In genomic region chr2:42196403-42197267, GRCh38 we compare ENCODE assay signal across 2 cellular contexts.
TF ChIP-seq lines count a peak whose summit lies in the region.

No MANE protein-coding gene starts in this region.

TF ChIP-seq in HCT116, 20 proteins besides CTCF, POLR2A, EP300 and RAD21 (continued from another document):
- TF ChIP-seq, protein P1, sequence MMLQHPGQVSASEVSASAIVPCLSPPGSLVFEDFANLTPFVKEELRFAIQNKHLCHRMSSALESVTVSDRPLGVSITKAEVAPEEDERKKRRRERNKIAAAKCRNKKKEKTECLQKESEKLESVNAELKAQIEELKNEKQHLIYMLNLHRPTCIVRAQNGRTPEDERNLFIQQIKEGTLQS (IDR thresholded peaks at IDR 0.05), result no peak
- TF ChIP-seq JUND (IDR thresholded peaks at IDR 0.05), result no peak
- no peak for TF ChIP-seq EZH2 (IDR thresholded peaks at IDR 0.05)
- TF ChIP-seq SIN3A (IDR thresholded peaks at IDR 0.05; ENCODE audit: low read depth), result no peak
- TF ChIP-seq SRF (IDR thresholded peaks at IDR 0.05; ENCODE audit: low read depth), result no peak
- TF ChIP-seq FOSL1 (IDR thresholded peaks at IDR 0.05; ENCODE audit: low read depth), result no peak
- no peak for TF ChIP-seq CBX3 (IDR thresholded peaks at IDR 0.05; ENCODE audit: low read depth)
- TF ChIP-seq POLR2AphosphoS5 (IDR thresholded peaks at IDR 0.05; ENCODE audit: low read depth, low read length), result no peak
- TF ChIP-seq, protein P2, sequence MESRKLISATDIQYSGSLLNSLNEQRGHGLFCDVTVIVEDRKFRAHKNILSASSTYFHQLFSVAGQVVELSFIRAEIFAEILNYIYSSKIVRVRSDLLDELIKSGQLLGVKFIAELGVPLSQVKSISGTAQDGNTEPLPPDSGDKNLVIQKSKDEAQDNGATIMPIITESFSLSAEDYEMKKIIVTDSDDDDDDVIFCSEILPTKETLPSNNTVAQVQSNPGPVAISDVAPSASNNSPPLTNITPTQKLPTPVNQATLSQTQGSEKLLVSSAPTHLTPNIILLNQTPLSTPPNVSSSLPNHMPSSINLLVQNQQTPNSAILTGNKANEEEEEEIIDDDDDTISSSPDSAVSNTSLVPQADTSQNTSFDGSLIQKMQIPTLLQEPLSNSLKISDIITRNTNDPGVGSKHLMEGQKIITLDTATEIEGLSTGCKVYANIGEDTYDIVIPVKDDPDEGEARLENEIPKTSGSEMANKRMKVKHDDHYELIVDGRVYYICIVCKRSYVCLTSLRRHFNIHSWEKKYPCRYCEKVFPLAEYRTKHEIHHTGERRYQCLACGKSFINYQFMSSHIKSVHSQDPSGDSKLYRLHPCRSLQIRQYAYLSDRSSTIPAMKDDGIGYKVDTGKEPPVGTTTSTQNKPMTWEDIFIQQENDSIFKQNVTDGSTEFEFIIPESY (IDR thresholded peaks at IDR 0.05; ENCODE audit: extremely low read depth, insufficient replicate concordance, low read length), result no peak
- TF ChIP-seq SP1 (IDR thresholded peaks at IDR 0.05; ENCODE audit: low read depth), result no peak
- no peak for TF ChIP-seq EGR1 (IDR thresholded peaks at IDR 0.05; ENCODE audit: low read depth)
- no peak for TF ChIP-seq REST (IDR thresholded peaks at IDR 0.05; ENCODE audit: low read depth)
- no peak for TF ChIP-seq EZH2phosphoT487 (IDR thresholded peaks at IDR 0.05; ENCODE audit: borderline replicate concordance)
- no peak for TF ChIP-seq YY1 (IDR thresholded peaks at IDR 0.05; ENCODE audit: extremely low read depth, insufficient replicate concordance, low read depth, low read length)
- no peak for TF ChIP-seq ZNF274 (IDR thresholded peaks at IDR 0.05; ENCODE audit: low read depth, low read length)

TF ChIP-seq in K562, 482 proteins besides CTCF, POLR2A, EP300 and RAD21 (continued from another document and continues in another):
- no peak for TF ChIP-seq SMARCB1 (IDR thresholded peaks at IDR 0.05; ENCODE audit: insufficient read length, low read depth)
- TF ChIP-seq TAF1 (IDR thresholded peaks at IDR 0.05; ENCODE audit: control insufficient read depth, extremely low read depth, insufficient read depth, low read length, severe bottlenecking), result no peak
- peak; percentile 87 for TF ChIP-seq CXXC5 (CRISPR knock-in tag; IDR thresholded peaks at IDR 0.05)
- peak; percentile 88 for TF ChIP-seq KLF16 (IDR thresholded peaks at IDR 0.05)
- no peak for TF ChIP-seq PCBP2 (IDR thresholded peaks at IDR 0.05; ENCODE audit: low read depth, low read length, poor library complexity, severe bottlenecking)
- TF ChIP-seq RREB1 (CRISPR knock-in tag; IDR thresholded peaks at IDR 0.05), result no peak
- TF ChIP-seq CBFA2T3 (IDR thresholded peaks at IDR 0.05), result peak; percentile 97
- peak; percentile 53; the same call in 1 of the 2 replicates for TF ChIP-seq LEF1 (IDR thresholded peaks at IDR 0.05)
- TF ChIP-seq MTA3 (IDR thresholded peaks at IDR 0.05; ENCODE audit: borderline replicate concordance), result no peak
- TF ChIP-seq FOSL1 (tag; conservative IDR thresholded peaks at IDR 0.05), result peak; percentile 83
- TF ChIP-seq ZC3H11A (IDR thresholded peaks at IDR 0.05; ENCODE audit: low read depth, low read length), result no peak
- no peak for TF ChIP-seq ZNF507 (tag; conservative IDR thresholded peaks at IDR 0.05)
- TF ChIP-seq ARNT (IDR thresholded peaks at IDR 0.05), result 0 out of 4 replicates have a peak, but pooled peaks of 1 of the 2 experiments have one; percentile 67
- peak; percentile 37; the same call in 1 of the 2 replicates for TF ChIP-seq ZNF354B (CRISPR knock-in tag; IDR thresholded peaks at IDR 0.05)
- TF ChIP-seq ZNF592 (IDR thresholded peaks at IDR 0.05), result peak; percentile 50; the same call in 1 of the 2 replicates
- no peak for TF ChIP-seq ZNF277 (CRISPR knock-in tag; IDR thresholded peaks at IDR 0.05; ENCODE audit: borderline replicate concordance)
- no peak for TF ChIP-seq RERE (CRISPR knock-in tag; IDR thresholded peaks at IDR 0.05; ENCODE audit: borderline replicate concordance)
- TF ChIP-seq, protein P3, sequence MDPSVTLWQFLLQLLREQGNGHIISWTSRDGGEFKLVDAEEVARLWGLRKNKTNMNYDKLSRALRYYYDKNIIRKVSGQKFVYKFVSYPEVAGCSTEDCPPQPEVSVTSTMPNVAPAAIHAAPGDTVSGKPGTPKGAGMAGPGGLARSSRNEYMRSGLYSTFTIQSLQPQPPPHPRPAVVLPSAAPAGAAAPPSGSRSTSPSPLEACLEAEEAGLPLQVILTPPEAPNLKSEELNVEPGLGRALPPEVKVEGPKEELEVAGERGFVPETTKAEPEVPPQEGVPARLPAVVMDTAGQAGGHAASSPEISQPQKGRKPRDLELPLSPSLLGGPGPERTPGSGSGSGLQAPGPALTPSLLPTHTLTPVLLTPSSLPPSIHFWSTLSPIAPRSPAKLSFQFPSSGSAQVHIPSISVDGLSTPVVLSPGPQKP (CRISPR knock-in tag; IDR thresholded peaks at IDR 0.05), result no peak
- no peak for TF ChIP-seq HNRNPH1 (optimal IDR thresholded peaks at IDR 0.05; ENCODE audit: low read depth, low read length)
- TF ChIP-seq, protein P4, sequence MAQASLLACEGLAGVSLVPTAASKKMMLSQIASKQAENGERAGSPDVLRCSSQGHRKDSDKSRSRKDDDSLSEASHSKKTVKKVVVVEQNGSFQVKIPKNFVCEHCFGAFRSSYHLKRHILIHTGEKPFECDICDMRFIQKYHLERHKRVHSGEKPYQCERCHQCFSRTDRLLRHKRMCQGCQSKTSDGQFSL (CRISPR knock-in tag; IDR thresholded peaks at IDR 0.05), result no peak
- TF ChIP-seq, protein P4 (tag; IDR thresholded peaks at IDR 0.05), result 0 out of 4 replicates have a peak, but pooled peaks of 1 of the 2 experiments have one; percentile 20
- TF ChIP-seq NELFE (IDR thresholded peaks at IDR 0.05; ENCODE audit: insufficient read depth, insufficient read length), result no peak
- TF ChIP-seq ZNF224 (CRISPR knock-in tag; IDR thresholded peaks at IDR 0.05), result no peak
- no peak for TF ChIP-seq ZZZ3 (IDR thresholded peaks at IDR 0.05)
- TF ChIP-seq SMAD4 (CRISPR knock-in tag; conservative IDR thresholded peaks at IDR 0.05), result peak; percentile 96
- TF ChIP-seq TFAM (CRISPR knock-in tag; conservative IDR thresholded peaks at IDR 0.05), result no peak
- no peak for TF ChIP-seq ZNF263 (CRISPR knock-in tag; IDR thresholded peaks at IDR 0.05; ENCODE audit: borderline replicate concordance)
- TF ChIP-seq RBFOX2 (IDR thresholded peaks at IDR 0.05; ENCODE audit: low read depth, low read length), result no peak
- no peak for TF ChIP-seq EZH2 (IDR thresholded peaks at IDR 0.05; ENCODE audit: borderline replicate concordance, low read depth, low read length)
- peak; percentile 90 for TF ChIP-seq DPF2 (IDR thresholded peaks at IDR 0.05)
- TF ChIP-seq YBX1 (IDR thresholded peaks at IDR 0.05), result no peak
- TF ChIP-seq TAL1 (IDR thresholded peaks at IDR 0.05), result peak; percentile 97
